In the genomic region with DNA sequence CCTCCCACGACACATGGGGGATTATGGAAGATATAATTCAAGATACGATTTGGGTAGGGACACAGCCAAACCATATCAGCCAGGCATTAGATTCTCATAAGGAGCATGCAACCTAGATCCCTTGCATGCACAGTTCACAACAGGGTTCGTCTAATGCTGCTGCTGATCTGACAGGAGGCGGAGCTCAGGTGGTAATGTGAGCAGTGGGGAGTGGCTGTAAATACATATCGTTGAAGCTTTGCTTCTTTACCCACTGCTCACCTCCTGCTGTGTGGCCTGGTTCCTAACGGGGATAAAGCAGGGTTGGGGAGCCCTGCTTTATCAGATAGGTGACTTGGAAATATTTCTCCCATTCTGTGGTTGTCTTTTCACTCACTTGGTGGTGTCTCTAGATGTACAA, we compare ENCODE assay signal across 31 cellular contexts. TPM values are rescaled to one million over a fixed set of nuclear protein-coding genes. Genes with fewer than 3 reads are reported as not detected.
"Had no signal": no experiment of that assay in that cellular context is flagged by ENCODE, and none has a peak within 500 bp of the region (broad histone marks: within the 10 kb centered on the region; RNA-seq: fewer than 3 reads in every experiment).

No MANE protein-coding gene starts in this region.

- H3K79me2 ChIP-seq: hepatocyte had no signal

- H3K9me3 ChIP-seq: colonic mucosa, esophagus muscularis mucosa, gastroesophageal sphincter, heart left ventricle, left lung, mucosa of descending colon, ovary, right lobe of liver, suprapubic skin, transverse colon, upper lobe of right lung, uterus had no signal

- H3K27me3 ChIP-seq: colonic mucosa, esophagus muscularis mucosa, gastroesophageal sphincter, hepatocyte, left lung, ovary, right lobe of liver, suprapubic skin, upper lobe of right lung, uterus had no signal

- H3K36me3 ChIP-seq: colonic mucosa, esophagus muscularis mucosa, gastroesophageal sphincter, heart left ventricle, left lung, ovary, right lobe of liver, suprapubic skin, transverse colon, upper lobe of right lung, uterus had no signal

- H3K4me2 ChIP-seq: hepatocyte had no signal

- H2AFZ ChIP-seq: hepatocyte had no signal

- H3K36me3 Mint-ChIP-seq: naive B cell; stimulated activated naive B cell treated with anti-CD40 and anti-IgM and Interleukin-4, amounts not matched to agents 10 μg/mL and 1 μg/mL and 100 μg/mL, for 72 hours had no signal

- H3K4me1 ChIP-seq: colonic mucosa, foreskin keratinocyte, left lung, right lobe of liver, suprapubic skin, transverse colon, upper lobe of right lung, uterus had no signal

- ATAC-seq: foreskin keratinocyte; gastroesophageal sphincter; heart left ventricle; left cardiac atrium; left lung; mucosa of descending colon; right lobe of liver; stimulated activated naive B cell treated with anti-CD40 and anti-IgM and Interleukin-4, amounts not matched to agents 10 μg/mL and 1 μg/mL and 100 μg/mL, for 72 hours; upper lobe of right lung had no signal

- H3K4me3 Mint-ChIP-seq: dendritic cell treated with granulocyte-macrophage colony-stimulating factor and Interleukin-4, amounts not matched to agents 40 ng/mL and 50 ng/mL, for 4 days; endodermal cell; mesothelial cell of epicardium; naive B cell; nephron; stimulated activated naive B cell treated with anti-CD40 and anti-IgM and Interleukin-4, amounts not matched to agents 10 μg/mL and 1 μg/mL and 100 μg/mL, for 72 hours; stimulated activated naive CD8-positive, alpha-beta T cell treated with anti-CD3 and anti-CD28 coated beads, Interleukin-15, Interleukin-2, amounts not matched to agents 100 ng/mL and 50 ng/mL, for 24 hours had no signal

- H3K9me3 Mint-ChIP-seq: stimulated activated naive B cell treated with anti-CD40 and anti-IgM and Interleukin-4, amounts not matched to agents 10 μg/mL and 1 μg/mL and 100 μg/mL, for 72 hours; stimulated activated naive CD8-positive, alpha-beta T cell treated with anti-CD3 and anti-CD28 coated beads, Interleukin-15, Interleukin-2, amounts not matched to agents 100 ng/mL and 50 ng/mL, for 24 hours had no signal

- H3K4me1 Mint-ChIP-seq: naive B cell; nephron; stimulated activated naive B cell treated with anti-CD40 and anti-IgM and Interleukin-4, amounts not matched to agents 10 μg/mL and 1 μg/mL and 100 μg/mL, for 72 hours had no signal

- H3K27ac Mint-ChIP-seq: dendritic cell treated with granulocyte-macrophage colony-stimulating factor and Interleukin-4, amounts not matched to agents 40 ng/mL and 50 ng/mL, for 4 days; endodermal cell; mesothelial cell of epicardium; naive B cell; nephron; stimulated activated naive B cell treated with anti-CD40 and anti-IgM and Interleukin-4, amounts not matched to agents 10 μg/mL and 1 μg/mL and 100 μg/mL, for 72 hours; stimulated activated naive CD8-positive, alpha-beta T cell treated with anti-CD3 and anti-CD28 coated beads, Interleukin-15, Interleukin-2, amounts not matched to agents 100 ng/mL and 50 ng/mL, for 24 hours had no signal

- DNase-seq: colonic mucosa; effector CD8-positive, alpha-beta T cell; endodermal cell; foreskin keratinocyte; heart left ventricle; left cardiac atrium; left lung; mesenchymal stem cell; mucosa of descending colon; naive B cell; occipital lobe; ovary; posterior cingulate gyrus; right lobe of liver; small intestine; stimulated activated CD4-positive, alpha-beta T cell treated with anti-CD3 and anti-CD28 coated beads, Interleukin-15, amount 100 ng/mL, for 24 hours; stimulated activated CD4-positive, alpha-beta T cell treated with anti-CD3 and anti-CD28 coated beads, Interleukin-2, amount 100 ng/mL, for 48 hours; stimulated activated naive B cell treated with anti-CD40 and anti-IgM and Interleukin-4, amounts not matched to agents 10 μg/mL and 1 μg/mL and 100 μg/mL, for 72 hours; transverse colon; upper lobe of right lung; uterus had no signal

- H3K4me3 ChIP-seq: colonic mucosa, esophagus muscularis mucosa, gastroesophageal sphincter, heart left ventricle, hepatocyte, left lung, mucosa of descending colon, ovary, right lobe of liver, suprapubic skin, transverse colon, upper lobe of right lung, uterus had no signal

- H3K27ac ChIP-seq: colonic mucosa, epithelial cell of prostate, esophagus muscularis mucosa, foreskin keratinocyte, gastroesophageal sphincter, heart left ventricle, hepatocyte, left lung, ovary, right lobe of liver, suprapubic skin, transverse colon, upper lobe of right lung, uterus had no signal

RNA-seq across cellular contexts. Expression of a gene that starts 14.8 kb away (rescaled TPM):
- total RNA-seq: lung microvascular endothelial cell had no signal
